ENCODE assay signal across 10 cellular contexts in genomic region chr2:211033765-211034164, GRCh38.
A peak's percentile ranks its signal among the peaks of the same experiment; 100 is the strongest.
DNase-seq lines count a peak whose midpoint lies in the region; ATAC-seq and TF ChIP-seq lines count a peak whose summit lies in the region.
"Had no signal": no experiment of that assay in that cellular context is flagged by ENCODE, and none has a peak within 500 bp of the region (broad histone marks: within the 10 kb centered on the region; RNA-seq: fewer than 3 reads in every experiment).

No MANE protein-coding gene starts in this region.

- no peak overlapping the region for H3K27ac Mint-ChIP-seq in Caco-2 (ENCODE audit: unreplicated experiment)
- H3K27ac Mint-ChIP-seq: memory B cell, T-helper 17 cell had no signal

- no peak overlapping the region for H3K4me3 Mint-ChIP-seq in Caco-2 (ENCODE audit: unreplicated experiment)
- H3K4me3 Mint-ChIP-seq: memory B cell, T-helper 17 cell had no signal

- POLR2A ChIA-PET in Caco-2 (lab: Charles Lee), result no interaction called here

- CTCF ChIA-PET in Caco-2 (lab: Charles Lee), result no interaction called here

- H3K27me3 Mint-ChIP-seq in Caco-2 (ENCODE audit: insufficient read depth, unreplicated experiment), result peaks cover 3% of the 10 kb centered on the region
- H3K27me3 Mint-ChIP-seq: T-helper 17 cell had no signal

- in situ Hi-C loops in KBM-7 (cut with MboI; ENCODE audit: low pct_unique_long_range_greater_than_20kb, low sequenced_read_pairs), result no loop called here

- intact Hi-C loops in Caco-2 (cut with micrococcal nuclease; ENCODE audit: unreplicated experiment), result loop anchor here (1.0 to 2.0 kb wide), 2 partner anchors 371 to 416 kb away; no protein-coding TSS in a partner anchor

- BruUV-seq in Caco-2 (replicated peaks; lab: Mats Ljungman, UMichigan), result no TSS peak

- H3K4me1 Mint-ChIP-seq in Caco-2 (ENCODE audit: low read depth, unreplicated experiment), result no peaks in the 10 kb centered on the region
- H3K4me1 Mint-ChIP-seq: memory B cell, T-helper 17 cell had no signal

- no peaks in the 10 kb centered on the region for H3K36me3 ChIP-seq in Caco-2 (ENCODE audit: control insufficient read depth, insufficient read depth, low read length)

- no peaks in the 10 kb centered on the region for H3K27me3 ChIP-seq in Caco-2 (replicated peaks; ENCODE audit: control insufficient read depth, insufficient read depth, low read length)

- DNase-seq in Caco-2, result peak in 1 of 2 experiments; percentile 17
- peak; percentile 4 for DNase-seq in HT1080 (ENCODE audit: low read depth)
- DNase-seq in kidney tubule cell (ENCODE audit: low spot score), result peak; percentile 9
- no peak for DNase-seq in mucosa of gallbladder (ENCODE audit: low spot score)
- DNase-seq in KBM-7, result no peak
- DNase-seq: T-helper 17 cell had no signal

- ATAC-seq in SK-N-SH treated with all-trans-retinoic acid at 6 μM for 48 hours, result peak; percentile 78
- no peak for ATAC-seq in GM19455 (IDR thresholded peaks at IDR 0.05; ENCODE audit: unreplicated experiment)
- ATAC-seq in HG02759 (IDR thresholded peaks at IDR 0.05; ENCODE audit: unreplicated experiment), result no peak
- ATAC-seq: T-helper 17 cell had no signal

- H3K36me3 Mint-ChIP-seq in Caco-2 (ENCODE audit: insufficient read depth, unreplicated experiment), result no peaks in the 10 kb centered on the region
- H3K36me3 Mint-ChIP-seq: memory B cell had no signal

- TF ChIP-seq CTCF in Caco-2 (IDR thresholded peaks at IDR 0.05; ENCODE audit: insufficient read depth in 1 of 2, low read depth in 1 of 2, low read length in 1 of 2, severe bottlenecking in 1 of 2, unreplicated experiment in 1 of 2), result peak; percentile 46 to 58

- no peak overlapping the region for H3K4me3 ChIP-seq in Caco-2 (ENCODE audit: low read depth, low read length)

- no peaks in the 10 kb centered on the region for H3K4me1 ChIP-seq in Caco-2

- no peaks in the 10 kb centered on the region for H3K9me3 Mint-ChIP-seq in Caco-2 (ENCODE audit: unreplicated experiment)
- H3K9me3 Mint-ChIP-seq: memory B cell had no signal

- H3K9me3 ChIP-seq in Caco-2, result no peaks in the 10 kb centered on the region

TF ChIP-seq in SK-N-SH treated with all-trans-retinoic acid at 6 μM for 48 hours, 23 proteins besides CTCF, POLR2A, EP300 and RAD21:
- no peak for TF ChIP-seq RARB (CRISPR knock-in tag; IDR thresholded peaks at IDR 0.05)
- TF ChIP-seq CSDC2 (CRISPR knock-in tag; IDR thresholded peaks at IDR 0.05), result no peak
- no peak for TF ChIP-seq BACH2 (CRISPR knock-in tag; IDR thresholded peaks at IDR 0.05; ENCODE audit: borderline replicate concordance)
- TF ChIP-seq ISL1 (CRISPR knock-in tag; IDR thresholded peaks at IDR 0.05), result no peak
- TF ChIP-seq ARNTL (CRISPR knock-in tag; IDR thresholded peaks at IDR 0.05; ENCODE audit: borderline replicate concordance, low read depth), result no peak
- TF ChIP-seq ZNF8 (CRISPR knock-in tag; IDR thresholded peaks at IDR 0.05), result no peak
- TF ChIP-seq PPARA (CRISPR knock-in tag; IDR thresholded peaks at IDR 0.05; ENCODE audit: borderline replicate concordance), result no peak
- no peak for TF ChIP-seq ZFP3 (CRISPR knock-in tag; IDR thresholded peaks at IDR 0.05)
- no peak for TF ChIP-seq ESRRG (CRISPR knock-in tag; IDR thresholded peaks at IDR 0.05)
- no peak for TF ChIP-seq CREB5 (CRISPR knock-in tag; IDR thresholded peaks at IDR 0.05; ENCODE audit: low read depth)
- TF ChIP-seq CSRNP3 (CRISPR knock-in tag; IDR thresholded peaks at IDR 0.05), result no peak
- TF ChIP-seq TSHZ2 (CRISPR knock-in tag; IDR thresholded peaks at IDR 0.05), result no peak
- no peak for TF ChIP-seq ZNF565 (CRISPR knock-in tag; conservative IDR thresholded peaks at IDR 0.05; ENCODE audit: low read depth)
- no peak for TF ChIP-seq POU6F1 (CRISPR knock-in tag; IDR thresholded peaks at IDR 0.05; ENCODE audit: borderline replicate concordance, low read depth)
- no peak for TF ChIP-seq SNAI2 (CRISPR knock-in tag; IDR thresholded peaks at IDR 0.05)

Comparison
In these comparisons a context has a peak if more than half of its experiments do, and no peak if none do; other contexts are left out.
1. DNase-seq: peak in HT1080 (single experiment) and kidney tubule cell (single experiment); none in mucosa of gallbladder (single experiment) and KBM-7 (single experiment).